29 cellular contexts compared by ENCODE assay signal in genomic region chr5:27325513-27325912, GRCh38.
DNase-seq lines count a peak whose midpoint lies in the region; ATAC-seq, FAIRE-seq and TF ChIP-seq lines count a peak whose summit lies in the region.
"Had no signal": no experiment of that assay in that cellular context is flagged by ENCODE, and none has a peak within 500 bp of the region (broad histone marks: within the 10 kb centered on the region; RNA-seq: fewer than 3 reads in every experiment).

No MANE protein-coding gene starts in this region.

- H2AK5ac ChIP-seq in H1 (ENCODE audit: low read depth, low read length): no peak overlapping the region

- TF ChIP-seq POLR2A in H1 (IDR thresholded peaks at IDR 0.05; ENCODE audit: control extremely low read depth in 1 of 2, low read depth in 2 of 2, low read length in 2 of 2) (no peak), ovary (IDR thresholded peaks at IDR 0.05) (no peak)

- no peak overlapping the region for H3K18ac ChIP-seq in H1 (ENCODE audit: extremely low read depth, low read length)

- dilution Hi-C loops in mammary epithelial cell (cut with HindIII; ENCODE audit: low sequenced_read_pairs): no loop called here

- no peak overlapping the region for H3K4ac ChIP-seq in H1 (replicated peaks; ENCODE audit: insufficient read length, low read depth, low read length)

- no peak overlapping the region for H3K4me3 ChIP-seq in mammary epithelial cell (replicated peaks in 1 of 3; ENCODE audit: insufficient read depth in 1 of 3, low read depth in 2 of 3, low read length in 3 of 3)
- H3K4me3 ChIP-seq in H1 (ENCODE audit: extremely low read depth in 1 of 4, insufficient read depth in 2 of 4, low read depth in 3 of 4, low read length in 4 of 4): no peak overlapping the region
- H3K4me3 ChIP-seq in ovary: no peak overlapping the region
- H3K4me3 ChIP-seq: A549, pancreas, suprapubic skin had no signal

- H3K4me1 ChIP-seq in mammary epithelial cell (ENCODE audit: insufficient read depth, low read length) (peaks cover 7% of the 10 kb centered on the region), H1 (replicated peaks in 1 of 4; ENCODE audit: control insufficient read depth in 3 of 4, insufficient read depth in 4 of 4, low read length in 3 of 4) (no peaks in the 10 kb centered on the region), foreskin keratinocyte (no peaks in the 10 kb centered on the region), ovary (ENCODE audit: insufficient read depth) (no peaks in the 10 kb centered on the region)
- H3K4me1 ChIP-seq: A549, Caco-2, pancreas, suprapubic skin had no signal

- H2AFZ ChIP-seq in mammary epithelial cell (ENCODE audit: low read depth, low read length) (peak overlapping the region; percentile 8), H1 (ENCODE audit: low read length) (peak overlapping the region; percentile 35; the same call in 1 of the 2 replicates)

- H3K23ac ChIP-seq in H1 (ENCODE audit: insufficient read length): no peak overlapping the region

- intact Hi-C loops in mammary epithelial cell (cut with micrococcal nuclease) (no loop called here), MCF 10A (cut with micrococcal nuclease) (no loop called here), ovary (cut with DNase I) (no loop called here)

- CTCF ChIA-PET in mammary epithelial cell (lab: Charles Lee; ENCODE audit: low non-redundant PET): interaction anchor here (0.7 kb wide), 1 partner anchor 232 kb away, joined by 9 read pairs; no protein-coding TSS in a partner anchor
- CTCF ChIA-PET in MCF 10A (lab: Yijun Ruan, JAX): no interaction called here
- CTCF ChIA-PET in H1 (lab: Charles Lee; ENCODE audit: partially characterized antibody): no interaction called here
- CTCF ChIA-PET in HEK293T (lab: Yijun Ruan, JAX): no interaction called here

- H3K79me1 ChIP-seq in H1 (ENCODE audit: low read depth, low read length): no peaks in the 10 kb centered on the region

- peaks cover 5% of the 10 kb centered on the region for H3K9me3 ChIP-seq in mammary epithelial cell (replicated peaks; ENCODE audit: insufficient read depth, low read length)
- H3K9me3 ChIP-seq in H1 (ENCODE audit: insufficient read depth in 2 of 2, low read depth in 1 of 2, low read length in 1 of 2): no peaks in the 10 kb centered on the region
- no peaks in the 10 kb centered on the region for H3K9me3 ChIP-seq in ovary
- H3K9me3 ChIP-seq: A549, Caco-2, pancreas, suprapubic skin had no signal

- TF ChIP-seq EP300 in H1 (IDR thresholded peaks at IDR 0.05; ENCODE audit: borderline replicate concordance in 1 of 2, low read depth in 2 of 2, low read length in 2 of 2): no peak
- no peak for TF ChIP-seq EP300 in ovary (IDR thresholded peaks at IDR 0.05)

- H3K27me3 Mint-ChIP-seq in MCF 10A (ENCODE audit: insufficient read depth, unreplicated experiment): no peaks in the 10 kb centered on the region
- H3K27me3 Mint-ChIP-seq: activated CD8-positive, alpha-beta T cell treated with anti-CD3 and anti-CD28 coated beads for 36 hours; B cell; effector memory CD8-positive, alpha-beta T cell; natural killer cell treated with Interleukin-12 subunit alpha and Interleukin-12 subunit beta and Interleukin-15 and Interleukin-18, amount 100 ng/mL, for 72 hours; stimulated activated memory B cell treated with anti-CD40 and anti-IgM and Interleukin-4, amounts not matched to agents 10 μg/mL and 1 μg/mL and 100 μg/mL, for 72 hours had no signal

- POLR2A ChIA-PET in MCF 10A (lab: Yijun Ruan, JAX) (no interaction called here), H1 (lab: Charles Lee; ENCODE audit: partially characterized antibody) (no interaction called here), HEK293T (lab: Yijun Ruan, JAX) (no interaction called here)

- H3K4me1 Mint-ChIP-seq in MCF 10A (ENCODE audit: insufficient read depth, unreplicated experiment): peaks cover 5% of the 10 kb centered on the region
- H3K4me1 Mint-ChIP-seq: B cell; stimulated activated memory B cell treated with anti-CD40 and anti-IgM and Interleukin-4, amounts not matched to agents 10 μg/mL and 1 μg/mL and 100 μg/mL, for 72 hours had no signal

- H3K36me3 ChIP-seq in mammary epithelial cell (ENCODE audit: insufficient read depth, low read length) (no peaks in the 10 kb centered on the region), H1 (ENCODE audit: control insufficient read depth in 2 of 4, insufficient read depth in 4 of 4, low read length in 3 of 4) (no peaks in the 10 kb centered on the region; a peak in 1 of 8 replicates), ovary (no peaks in the 10 kb centered on the region)
- H3K36me3 ChIP-seq: pancreas, suprapubic skin had no signal

- no peaks in the 10 kb centered on the region for H3K36me3 Mint-ChIP-seq in MCF 10A (ENCODE audit: insufficient read depth, unreplicated experiment)
- H3K36me3 Mint-ChIP-seq: natural killer cell treated with Interleukin-12 subunit alpha and Interleukin-12 subunit beta and Interleukin-15 and Interleukin-18, amount 100 ng/mL, for 72 hours; stimulated activated memory B cell treated with anti-CD40 and anti-IgM and Interleukin-4, amounts not matched to agents 10 μg/mL and 1 μg/mL and 100 μg/mL, for 72 hours had no signal

- no peak overlapping the region for H4K8ac ChIP-seq in H1 (ENCODE audit: extremely low read depth, insufficient read depth, low read length)

- no peak overlapping the region for H2BK120ac ChIP-seq in H1 (replicated peaks; ENCODE audit: low read depth, low read length)

- DNase-seq in mammary epithelial cell (peak; percentile 30), MCF 10A (ENCODE audit: unreplicated experiment) (no peak), NOMO-1 treated with dmso at 0.1 percent for 144 hours (lab: John Stamatoyannopoulos, UW; ENCODE audit: unreplicated experiment) (peak; percentile 30), H1 (ENCODE audit: low read depth in 1 of 2, low spot score in 2 of 2) (no peak), foreskin keratinocyte (no peak), ovary (no peak), HEK293T (ENCODE audit: extremely low spot score) (no peak), HTR-8/SVneo (ENCODE audit: insufficient read length, low spot score) (no peak)
- DNase-seq: activated CD8-positive, alpha-beta T cell treated with anti-CD3 and anti-CD28 coated beads for 36 hours; activated effector memory CD4-positive, alpha-beta T cell treated with anti-CD3 and anti-CD28 coated beads, Interleukin-2, amount 50 U/mL, for 16 hours; Caco-2; DND-41; effector memory CD8-positive, alpha-beta T cell; H7; islet precursor cell; MM.1S; NCI-H2171 treated with DMSO at 0.1 percent for 48 hours; NCI-H524 treated with DMSO at 0.1 percent for 48 hours; pancreas; right cardiac atrium; stimulated activated CD4-positive, alpha-beta T cell treated with anti-CD3 and anti-CD28 coated beads, Interleukin-4, amount 100 ng/mL, for 1 hour; T-helper 9 cell had no signal

- TF ChIP-seq RAD21 in H1 (IDR thresholded peaks at IDR 0.05 in 1 of 2, conservative IDR thresholded peaks at IDR 0.05 in 1 of 2; ENCODE audit: low read depth in 2 of 2, low read length in 2 of 2): no peak

- FAIRE-seq in H1 (lab: Jason Lieb, UNC) (no peak), HTR-8/SVneo (lab: Jason Lieb, UNC) (no peak)
- FAIRE-seq: A549, colon, pancreas, urothelium cell line had no signal

- no peaks in the 10 kb centered on the region for H3K79me2 ChIP-seq in mammary epithelial cell (ENCODE audit: insufficient read depth, low read length)
- H3K79me2 ChIP-seq in H1 (ENCODE audit: control insufficient read depth in 1 of 2, insufficient read depth in 2 of 2, low read length in 2 of 2): no peaks in the 10 kb centered on the region

- ATAC-seq in foreskin keratinocyte: no peak
- ATAC-seq: A549; activated CD8-positive, alpha-beta T cell treated with anti-CD3 and anti-CD28 coated beads for 36 hours; effector memory CD8-positive, alpha-beta T cell; natural killer cell treated with Interleukin-12 subunit alpha and Interleukin-12 subunit beta and Interleukin-15 and Interleukin-18, amount 100 ng/mL, for 72 hours; pancreas; right cardiac atrium; stimulated activated memory B cell treated with anti-CD40 and anti-IgM and Interleukin-4, amounts not matched to agents 10 μg/mL and 1 μg/mL and 100 μg/mL, for 72 hours had no signal

- no peak overlapping the region for H3K9ac ChIP-seq in mammary epithelial cell (ENCODE audit: insufficient read depth, low read length)
- no peak overlapping the region for H3K9ac ChIP-seq in H1 (replicated peaks in 1 of 4; ENCODE audit: extremely low read depth in 1 of 4, low read depth in 3 of 4, low read length in 3 of 4)

- H3K56ac ChIP-seq in H1 (replicated peaks; ENCODE audit: insufficient read length, low read depth, low read length): no peak overlapping the region

- no peak overlapping the region for H2BK12ac ChIP-seq in H1 (ENCODE audit: low read depth, low read length)

- TF ChIP-seq CTCF in mammary epithelial cell (conservative IDR thresholded peaks at IDR 0.05 in 1 of 2, IDR thresholded peaks at IDR 0.05 in 1 of 2; ENCODE audit: extremely low read depth in 1 of 2, insufficient read depth in 1 of 2, low read depth in 1 of 2, low read length in 2 of 2) (no peak), MCF 10A (IDR thresholded peaks at IDR 0.05; ENCODE audit: unreplicated experiment) (no peak), H1 (IDR thresholded peaks at IDR 0.05; ENCODE audit: control extremely low read depth in 1 of 3, insufficient read depth in 1 of 3, low read depth in 1 of 3, low read length in 3 of 3) (no peak), foreskin keratinocyte (conservative IDR thresholded peaks at IDR 0.05) (no peak), ovary (IDR thresholded peaks at IDR 0.05) (no peak)

- no peak overlapping the region for H3K27ac Mint-ChIP-seq in MCF 10A (ENCODE audit: low read depth, unreplicated experiment)
- H3K27ac Mint-ChIP-seq: activated CD8-positive, alpha-beta T cell treated with anti-CD3 and anti-CD28 coated beads for 36 hours; B cell; effector memory CD8-positive, alpha-beta T cell; natural killer cell treated with Interleukin-12 subunit alpha and Interleukin-12 subunit beta and Interleukin-15 and Interleukin-18, amount 100 ng/mL, for 72 hours; stimulated activated memory B cell treated with anti-CD40 and anti-IgM and Interleukin-4, amounts not matched to agents 10 μg/mL and 1 μg/mL and 100 μg/mL, for 72 hours had no signal

- H2BK15ac ChIP-seq in H1 (ENCODE audit: low read length): no peak overlapping the region

- H3K4me2 ChIP-seq in mammary epithelial cell (ENCODE audit: insufficient read depth, low read depth, low read length) (no peak overlapping the region), H1 (ENCODE audit: insufficient read depth in 1 of 2, low read depth in 2 of 2, low read length in 2 of 2) (no peak overlapping the region)
- H3K4me2 ChIP-seq: A549 had no signal

- no TSS peak for BruUV-seq in mammary epithelial cell (replicated peaks; lab: Mats Ljungman, UMichigan)
- BruUV-seq in MCF 10A (replicated peaks; lab: Mats Ljungman, UMichigan): no TSS peak

- H3K9me3 Mint-ChIP-seq in MCF 10A (ENCODE audit: unreplicated experiment): no peaks in the 10 kb centered on the region

- no peaks in the 10 kb centered on the region for H3K23me2 ChIP-seq in H1 (ENCODE audit: low read depth, low read length)

- H3K14ac ChIP-seq in H1 (ENCODE audit: insufficient read length): no peak overlapping the region

- H4K20me1 ChIP-seq in mammary epithelial cell (ENCODE audit: insufficient read depth, low read length) (no peaks in the 10 kb centered on the region), H1 (replicated peaks in 1 of 2; ENCODE audit: control insufficient read depth in 1 of 2, insufficient read depth in 2 of 2, low read length in 2 of 2) (no peaks in the 10 kb centered on the region)

- H3K4me3 Mint-ChIP-seq in MCF 10A (ENCODE audit: unreplicated experiment): no peak overlapping the region
- H3K4me3 Mint-ChIP-seq: activated CD8-positive, alpha-beta T cell treated with anti-CD3 and anti-CD28 coated beads for 36 hours; B cell; effector memory CD8-positive, alpha-beta T cell; natural killer cell treated with Interleukin-12 subunit alpha and Interleukin-12 subunit beta and Interleukin-15 and Interleukin-18, amount 100 ng/mL, for 72 hours; stimulated activated memory B cell treated with anti-CD40 and anti-IgM and Interleukin-4, amounts not matched to agents 10 μg/mL and 1 μg/mL and 100 μg/mL, for 72 hours had no signal

- H4K91ac ChIP-seq in H1 (replicated peaks; ENCODE audit: insufficient read length, low read length): no peak overlapping the region

- H3K27ac ChIP-seq in mammary epithelial cell (ENCODE audit: insufficient read depth, low read depth, low read length) (no peak overlapping the region), H1 (ENCODE audit: low read depth, low read length) (no peak overlapping the region), foreskin keratinocyte (no peak overlapping the region), ovary (no peak overlapping the region)
- H3K27ac ChIP-seq: A549, pancreas, suprapubic skin had no signal

- in situ Hi-C loops in mammary epithelial cell (cut with MboI; ENCODE audit: low sequenced_read_pairs in 2 of 2): no loop called here

- H2BK20ac ChIP-seq in H1 (ENCODE audit: low read length): no peak overlapping the region

- no peak overlapping the region for H2BK5ac ChIP-seq in H1 (ENCODE audit: low read depth, low read length)

- no peak overlapping the region for H4K5ac ChIP-seq in H1 (ENCODE audit: insufficient read length, low read depth, low read length)

- H3K27me3 ChIP-seq in mammary epithelial cell (ENCODE audit: insufficient read depth, low read length) (no peaks in the 10 kb centered on the region), H1 (replicated peaks in 1 of 4; ENCODE audit: control insufficient read depth in 3 of 4, extremely low read depth in 1 of 4, insufficient read depth in 3 of 4, low read length in 3 of 4) (no peaks in the 10 kb centered on the region), foreskin keratinocyte (no peaks in the 10 kb centered on the region), ovary (no peaks in the 10 kb centered on the region)
- H3K27me3 ChIP-seq: pancreas, suprapubic skin had no signal

Comparison
In these comparisons a context has a peak if more than half of its experiments do, and no peak if none do; other contexts are left out.
1. DNase-seq: peak in mammary epithelial cell (single experiment) and NOMO-1 treated with dmso at 0.1 percent for 144 hours (single experiment); none in MCF 10A (single experiment), H1 (0 of 2), foreskin keratinocyte (0 of 2), ovary (0 of 5), HEK293T (single experiment) and HTR-8/SVneo (single experiment).